In genomic region chr19:39223703-39224279, GRCh38 we compare ENCODE assay signal across 11 cellular contexts. TPM values are rescaled to one million over a fixed set of nuclear protein-coding genes. Genes with fewer than 3 reads are reported as not detected.
A peak's percentile ranks its signal among the peaks of the same experiment; 100 is the strongest.
DNase-seq lines count a peak whose midpoint lies in the region; ATAC-seq and FAIRE-seq lines count a peak whose summit lies in the region.
"Had no signal": no experiment of that assay in that cellular context is flagged by ENCODE, and none has a peak within 500 bp of the region (broad histone marks: within the 10 kb centered on the region; RNA-seq: fewer than 3 reads in every experiment).

No MANE protein-coding gene starts in this region.

- H3K27ac Mint-ChIP-seq in activated CD4-positive, alpha-beta memory T cell treated with anti-CD3 and anti-CD28 coated beads for 36 hours: no peak overlapping the region

- POLR2A ChIA-PET in activated CD4-positive, alpha-beta memory T cell treated with anti-CD3 and anti-CD28 coated beads for 36 hours (lab: Charles Lee): no interaction called here

- no peak for ATAC-seq in GM18511 (IDR thresholded peaks at IDR 0.05; ENCODE audit: unreplicated experiment)

- no peaks in the 10 kb centered on the region for H3K4me1 Mint-ChIP-seq in activated CD4-positive, alpha-beta memory T cell treated with anti-CD3 and anti-CD28 coated beads for 36 hours (ENCODE audit: low read depth)

- H3K4me3 Mint-ChIP-seq in activated CD4-positive, alpha-beta memory T cell treated with anti-CD3 and anti-CD28 coated beads for 36 hours: no peak overlapping the region

- peaks cover 18% of the 10 kb centered on the region for H3K27me3 Mint-ChIP-seq in activated CD4-positive, alpha-beta memory T cell treated with anti-CD3 and anti-CD28 coated beads for 36 hours

- FAIRE-seq in HTR-8/SVneo (lab: Jason Lieb, UNC): no peak

- CTCF ChIA-PET in activated CD4-positive, alpha-beta memory T cell treated with anti-CD3 and anti-CD28 coated beads for 36 hours (lab: Charles Lee): no interaction called here

- peak; percentile 45 for DNase-seq in DMS 273 (lab: John Stamatoyannopoulos, UW; ENCODE audit: unreplicated experiment)
- no peak for DNase-seq in DMS 273 treated with DMSO at 0.1 percent for 48 hours (lab: John Stamatoyannopoulos, UW)
- DNase-seq in HTR-8/SVneo (ENCODE audit: insufficient read length, low spot score): peak; percentile 49
- DNase-seq in activated CD4-positive, alpha-beta memory T cell treated with anti-CD3 and anti-CD28 coated beads for 36 hours: peak; percentile 33
- DNase-seq in islet precursor cell: peak; percentile 67
- DNase-seq in T-helper 1 cell: no peak
- DNase-seq in amygdala (lab: John Stamatoyannopoulos, UW): no peak
- DNase-seq: activated CD8-positive, alpha-beta memory T cell treated with anti-CD3 and anti-CD28 coated beads, Interleukin-2, amount 50 U/mL, for 4 hours; NCI-H1092; transverse colon had no signal

- H3K36me3 Mint-ChIP-seq in activated CD4-positive, alpha-beta memory T cell treated with anti-CD3 and anti-CD28 coated beads for 36 hours: no peaks in the 10 kb centered on the region

- intact Hi-C loops in activated CD4-positive, alpha-beta memory T cell treated with anti-CD3 and anti-CD28 coated beads for 36 hours (cut with micrococcal nuclease): no loop called here

- no peaks in the 10 kb centered on the region for H3K9me3 Mint-ChIP-seq in activated CD4-positive, alpha-beta memory T cell treated with anti-CD3 and anti-CD28 coated beads for 36 hours

RNA-seq across cellular contexts. Expression of gene SYCN, which starts 19.7 kb away (rescaled TPM):
- total RNA-seq in activated CD4-positive, alpha-beta memory T cell treated with anti-CD3 and anti-CD28 coated beads for 36 hours: not detected
- total RNA-seq: transverse colon had no signal

RNA-seq across cellular contexts. Expression of gene IFNL3, which starts 21.0 kb away (rescaled TPM):
- under 1 TPM in 1 of 2 experiments, not detected in 1; 0.34 TPM for total RNA-seq in activated CD4-positive, alpha-beta memory T cell treated with anti-CD3 and anti-CD28 coated beads for 36 hours
- total RNA-seq: transverse colon had no signal

RNA-seq across cellular contexts. Expression of gene IFNL4, which starts 24.9 kb away (rescaled TPM):
- not detected for total RNA-seq in activated CD4-positive, alpha-beta memory T cell treated with anti-CD3 and anti-CD28 coated beads for 36 hours
- total RNA-seq: transverse colon had no signal

RNA-seq across cellular contexts. Expression of gene NCCRP1, which starts 27.0 kb away (rescaled TPM):
- total RNA-seq in activated CD4-positive, alpha-beta memory T cell treated with anti-CD3 and anti-CD28 coated beads for 36 hours: not detected

RNA-seq across cellular contexts. Expression of gene IFNL2, which starts 44.4 kb away (rescaled TPM):
- not detected for total RNA-seq in activated CD4-positive, alpha-beta memory T cell treated with anti-CD3 and anti-CD28 coated beads for 36 hours
- total RNA-seq: transverse colon had no signal

Comparison
In these comparisons a context has a peak if more than half of its experiments do, and no peak if none do; other contexts are left out.
1. DNase-seq: peak in DMS 273 (single experiment), HTR-8/SVneo (single experiment), activated CD4-positive, alpha-beta memory T cell treated with anti-CD3 and anti-CD28 coated beads for 36 hours (single experiment) and islet precursor cell (single experiment); none in DMS 273 treated with DMSO at 0.1 percent for 48 hours (single experiment), T-helper 1 cell (0 of 5) and amygdala (0 of 56).